21 cellular contexts compared by ENCODE assay signal in the genomic region with DNA sequence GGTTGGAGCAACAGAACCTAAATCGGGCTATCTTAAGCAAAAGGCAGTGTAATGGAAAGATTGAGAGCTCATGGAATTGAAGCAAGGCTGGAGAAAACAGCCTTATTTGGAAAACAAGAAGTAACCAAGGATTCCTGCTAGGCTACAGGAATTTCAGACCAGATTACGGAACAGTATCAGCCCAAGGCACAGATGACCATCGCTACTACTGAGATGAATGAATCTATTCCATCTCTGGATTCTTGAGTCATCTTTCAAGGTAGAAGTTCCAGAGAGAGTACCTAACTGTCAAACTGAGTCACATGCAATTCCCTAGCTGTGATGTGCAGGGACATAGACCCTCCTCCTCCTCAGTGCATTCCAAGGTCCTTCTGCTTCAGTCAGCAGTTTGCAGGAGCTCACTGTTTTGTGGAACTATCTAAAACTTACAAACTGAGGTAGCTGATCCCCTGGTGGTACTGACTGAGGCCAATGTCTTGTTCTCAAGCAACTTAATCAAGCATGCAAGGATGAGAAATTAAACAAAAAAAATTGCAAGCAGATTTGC.
DNase-seq lines count a peak whose midpoint lies in the region; ATAC-seq, FAIRE-seq and TF ChIP-seq lines count a peak whose summit lies in the region.
"Had no signal": no experiment of that assay in that cellular context is flagged by ENCODE, and none has a peak within 500 bp of the region (broad histone marks: within the 10 kb centered on the region; RNA-seq: fewer than 3 reads in every experiment).

No MANE protein-coding gene starts in this region.

- no peak for FAIRE-seq in HepG2 (lab: Jason Lieb, UNC)
- FAIRE-seq: A549, GM12892, GM18507, H54 had no signal

- H3K4me3 ChIP-seq in HepG2 (replicated peaks in 1 of 3; ENCODE audit: insufficient read depth in 1 of 3, low read depth in 2 of 3, low read length in 3 of 3) (no peak overlapping the region), right lobe of liver (no peak overlapping the region)
- H3K4me3 ChIP-seq: A549; BLaER1 treated with 17β-estradiol and CSF1 and Interleukin-3, amounts not matched to agents 10 nM and 100 nM; GM23248 had no signal

- POLR2A ChIA-PET in HepG2 (lab: Yijun Ruan, JAX) = no interaction called here

- no peak for TF ChIP-seq RAD21 in HepG2 (CRISPR knock-in tag; IDR thresholded peaks at IDR 0.05)

- H3K4me3 Mint-ChIP-seq in activated naive CD4-positive, alpha-beta T cell treated with anti-CD3 and anti-CD28 coated beads for 36 hours = no peak overlapping the region
- H3K4me3 Mint-ChIP-seq: B cell; CD8-positive, alpha-beta memory T cell had no signal

- CTCF ChIA-PET in HepG2 (lab: Yijun Ruan, JAX; ENCODE audit: low intra/inter-chr PET ratio, low total read pairs) = no interaction called here
- CTCF ChIA-PET in activated naive CD4-positive, alpha-beta T cell treated with anti-CD3 and anti-CD28 coated beads for 36 hours (lab: Charles Lee) = interaction anchor here (0.7 kb wide), 1 partner anchor 11 kb away, joined by 3 read pairs; no protein-coding TSS in a partner anchor

- intact Hi-C loops in HepG2 (cut with micrococcal nuclease; ENCODE audit: unreplicated experiment) = loop anchor here (10.0 kb wide), 1 partner anchor 470 kb away; no protein-coding TSS in a partner anchor
- intact Hi-C loops in right lobe of liver (cut with DNase I) = no loop called here
- intact Hi-C loops in sciatic nerve (cut with DNase I) = no loop called here
- intact Hi-C loops in activated naive CD4-positive, alpha-beta T cell treated with anti-CD3 and anti-CD28 coated beads for 36 hours (cut with micrococcal nuclease) = no loop called here

- H3K79me2 ChIP-seq in HepG2 (ENCODE audit: insufficient read depth, low read length) = no peaks in the 10 kb centered on the region

- no peaks in the 10 kb centered on the region for H3K4me1 Mint-ChIP-seq in activated naive CD4-positive, alpha-beta T cell treated with anti-CD3 and anti-CD28 coated beads for 36 hours (ENCODE audit: low read depth)
- H3K4me1 Mint-ChIP-seq: B cell; CD8-positive, alpha-beta memory T cell had no signal

- no peaks in the 10 kb centered on the region for H3K36me3 Mint-ChIP-seq in activated naive CD4-positive, alpha-beta T cell treated with anti-CD3 and anti-CD28 coated beads for 36 hours (ENCODE audit: low read depth)

- no peak overlapping the region for H3K27ac ChIP-seq in HepG2 (ENCODE audit: extremely low read length, insufficient read depth, low read length)
- no peak overlapping the region for H3K27ac ChIP-seq in right lobe of liver
- H3K27ac ChIP-seq: 22Rv1; A549; BLaER1 treated with 17β-estradiol and CSF1 and Interleukin-3, amounts not matched to agents 10 nM and 100 nM; GM23248; HL-60 had no signal

- TF ChIP-seq POLR2A in HepG2 (IDR thresholded peaks at IDR 0.05; ENCODE audit: insufficient read depth in 1 of 2, low read depth in 2 of 2, low read length in 2 of 2) (no peak), right lobe of liver (IDR thresholded peaks at IDR 0.05) (no peak)

- no TSS peak for BruUV-seq in HepG2 (replicated peaks; lab: Mats Ljungman, UMichigan)

- no peaks in the 10 kb centered on the region for H3K4me1 ChIP-seq in HepG2 (ENCODE audit: insufficient read depth, low read length)
- no peaks in the 10 kb centered on the region for H3K4me1 ChIP-seq in right lobe of liver
- H3K4me1 ChIP-seq: A549 had no signal

- H3K27me3 ChIP-seq in HepG2 (ENCODE audit: control insufficient read depth in 1 of 2, insufficient read depth in 2 of 2, low read length in 2 of 2) (0 out of 5 replicates have a peak, but pooled peaks cover 0 to 2% of the 10 kb centered on the region in 2 experiments), right lobe of liver (no peaks in the 10 kb centered on the region)
- H3K27me3 ChIP-seq: BLaER1 treated with 17β-estradiol and CSF1 and Interleukin-3, amounts not matched to agents 10 nM and 100 nM had no signal

- no peak for TF ChIP-seq EP300 in HepG2 (IDR thresholded peaks at IDR 0.05; ENCODE audit: low read depth in 2 of 2, low read length in 2 of 2)
- no peak for TF ChIP-seq EP300 in HepG2 (CRISPR knock-in tag; IDR thresholded peaks at IDR 0.05; ENCODE audit: borderline replicate concordance)

- DNase-seq in HepG2 (ENCODE audit: low spot score) = no peak
- no peak for DNase-seq in right lobe of liver
- peak; percentile 15 for DNase-seq in iPS-NIHi7 (ENCODE audit: extremely low spot score)
- DNase-seq in sciatic nerve (ENCODE audit: low spot score) = no peak
- DNase-seq in DMS79 (lab: John Stamatoyannopoulos, UW) = no peak
- DNase-seq in SHP77 treated with DMSO at 0.1 percent for 48 hours (lab: John Stamatoyannopoulos, UW) = no peak
- no peak for DNase-seq in activated naive CD4-positive, alpha-beta T cell treated with anti-CD3 and anti-CD28 coated beads for 36 hours
- DNase-seq: CD8-positive, alpha-beta memory T cell; COR-L47; GDM1; GM23248; HCEC 1CT; KG1 had no signal

- no peak overlapping the region for H3K4me2 ChIP-seq in HepG2 (ENCODE audit: low read depth, low read length)
- H3K4me2 ChIP-seq: A549; BLaER1 treated with 17β-estradiol and CSF1 and Interleukin-3, amounts not matched to agents 10 nM and 100 nM had no signal

- in situ Hi-C loops in HepG2 (cut with HindIII; ENCODE audit: extremely low pct_ligation_motif_present, low pct_unique_long_range_greater_than_20kb) = no loop called here

- no peak overlapping the region for H2AFZ ChIP-seq in HepG2 (ENCODE audit: low read length)
- H2AFZ ChIP-seq: GM23248 had no signal

- H3K36me3 ChIP-seq in HepG2 (replicated peaks in 1 of 2; ENCODE audit: control insufficient read depth in 1 of 2, insufficient read depth in 2 of 2, low read length in 2 of 2) (no peaks in the 10 kb centered on the region), right lobe of liver (no peaks in the 10 kb centered on the region)
- H3K36me3 ChIP-seq: BLaER1 treated with 17β-estradiol and CSF1 and Interleukin-3, amounts not matched to agents 10 nM and 100 nM had no signal

- H3K27me3 Mint-ChIP-seq in activated naive CD4-positive, alpha-beta T cell treated with anti-CD3 and anti-CD28 coated beads for 36 hours (ENCODE audit: low read depth) = no peaks in the 10 kb centered on the region
- H3K27me3 Mint-ChIP-seq: CD8-positive, alpha-beta memory T cell had no signal

- 37% methylated on average over 3 of the region's 3 CpGs for WGBS in HepG2 (ENCODE audit: low lambda C conversion rate)
- 70% methylated on average over 2 of the region's 3 CpGs for WGBS in right lobe of liver (ENCODE audit: insufficient coverage, low coverage, low lambda C conversion rate, missing lambda C conversion rate)

- no peaks in the 10 kb centered on the region for H3K9me3 Mint-ChIP-seq in activated naive CD4-positive, alpha-beta T cell treated with anti-CD3 and anti-CD28 coated beads for 36 hours
- H3K9me3 Mint-ChIP-seq: CD8-positive, alpha-beta memory T cell had no signal

- no peak overlapping the region for H3K27ac Mint-ChIP-seq in activated naive CD4-positive, alpha-beta T cell treated with anti-CD3 and anti-CD28 coated beads for 36 hours
- H3K27ac Mint-ChIP-seq: B cell had no signal

- no peak for TF ChIP-seq CTCF in HepG2 (CRISPR knock-in tag; IDR thresholded peaks at IDR 0.05)
- TF ChIP-seq CTCF in right lobe of liver (IDR thresholded peaks at IDR 0.05) = no peak

- H3K9me3 ChIP-seq in HepG2 (ENCODE audit: low read length) (no peaks in the 10 kb centered on the region), right lobe of liver (no peaks in the 10 kb centered on the region)
- H3K9me3 ChIP-seq: A549 had no signal

- H4K20me1 ChIP-seq in HepG2 (ENCODE audit: insufficient read depth, low read length) = no peaks in the 10 kb centered on the region
- H4K20me1 ChIP-seq: BLaER1 treated with 17β-estradiol and CSF1 and Interleukin-3, amounts not matched to agents 10 nM and 100 nM had no signal

- no peak for ATAC-seq in HepG2
- no peak for ATAC-seq in right lobe of liver
- ATAC-seq in sciatic nerve = peak; percentile 13
- ATAC-seq: A549 had no signal

- no peak overlapping the region for H3K9ac ChIP-seq in HepG2 (ENCODE audit: insufficient read depth, low read depth, low read length)
- H3K9ac ChIP-seq: BLaER1 treated with 17β-estradiol and CSF1 and Interleukin-3, amounts not matched to agents 10 nM and 100 nM; GM23248 had no signal

TF ChIP-seq in HepG2, 621 proteins besides CTCF, POLR2A, EP300 and RAD21:
- TF ChIP-seq ZNF607 (CRISPR knock-in tag; IDR thresholded peaks at IDR 0.05; ENCODE audit: borderline replicate concordance) (no peak), MAFK (conservative IDR thresholded peaks at IDR 0.05 in 1 of 2, IDR thresholded peaks at IDR 0.05 in 1 of 2; ENCODE audit: low read length in 2 of 2) (peak; percentile 37 to 63; a peak in 3 of 4 replicates), ZFP37 (CRISPR knock-in tag; IDR thresholded peaks at IDR 0.05; ENCODE audit: borderline replicate concordance) (no peak), MAFF (IDR thresholded peaks at IDR 0.05; ENCODE audit: low read depth, low read length) (0 out of 2 replicates have a peak, but pooled peaks have one; percentile 26), MYC (CRISPR knock-in tag; IDR thresholded peaks at IDR 0.05; ENCODE audit: borderline replicate concordance) (no peak)
- TF ChIP-seq, protein P1, sequence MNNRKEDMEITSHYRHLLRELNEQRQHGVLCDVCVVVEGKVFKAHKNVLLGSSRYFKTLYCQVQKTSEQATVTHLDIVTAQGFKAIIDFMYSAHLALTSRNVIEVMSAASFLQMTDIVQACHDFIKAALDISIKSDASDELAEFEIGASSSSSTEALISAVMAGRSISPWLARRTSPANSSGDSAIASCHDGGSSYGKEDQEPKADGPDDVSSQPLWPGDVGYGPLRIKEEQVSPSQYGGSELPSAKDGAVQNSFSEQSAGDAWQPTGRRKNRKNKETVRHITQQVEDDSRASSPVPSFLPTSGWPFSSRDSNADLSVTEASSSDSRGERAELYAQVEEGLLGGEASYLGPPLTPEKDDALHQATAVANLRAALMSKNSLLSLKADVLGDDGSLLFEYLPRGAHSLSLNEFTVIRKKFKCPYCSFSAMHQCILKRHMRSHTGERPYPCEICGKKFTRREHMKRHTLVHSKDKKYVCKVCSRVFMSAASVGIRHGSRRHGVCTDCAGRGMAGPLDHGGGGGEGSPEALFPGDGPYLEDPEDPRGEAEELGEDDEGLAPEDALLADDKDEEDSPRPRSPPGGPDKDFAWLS (CRISPR knock-in tag; IDR thresholded peaks at IDR 0.05; ENCODE audit: borderline replicate concordance) = no peak
- TF ChIP-seq, protein P2, sequence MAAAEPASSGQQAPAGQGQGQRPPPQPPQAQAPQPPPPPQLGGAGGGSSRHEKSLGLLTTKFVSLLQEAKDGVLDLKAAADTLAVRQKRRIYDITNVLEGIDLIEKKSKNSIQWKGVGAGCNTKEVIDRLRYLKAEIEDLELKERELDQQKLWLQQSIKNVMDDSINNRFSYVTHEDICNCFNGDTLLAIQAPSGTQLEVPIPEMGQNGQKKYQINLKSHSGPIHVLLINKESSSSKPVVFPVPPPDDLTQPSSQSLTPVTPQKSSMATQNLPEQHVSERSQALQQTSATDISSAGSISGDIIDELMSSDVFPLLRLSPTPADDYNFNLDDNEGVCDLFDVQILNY (CRISPR knock-in tag; conservative IDR thresholded peaks at IDR 0.05) = no peak
